In genomic region chr5:109247943-109248342, GRCh38 we compare ENCODE assay signal across 12 cellular contexts.
A peak's percentile ranks its signal among the peaks of the same experiment; 100 is the strongest.
DNase-seq lines count a peak whose midpoint lies in the region; ATAC-seq and TF ChIP-seq lines count a peak whose summit lies in the region.
"Had no signal": no experiment of that assay in that cellular context is flagged by ENCODE, and none has a peak within 500 bp of the region (broad histone marks: within the 10 kb centered on the region; RNA-seq: fewer than 3 reads in every experiment).

No MANE protein-coding gene starts in this region.

- no peaks in the 10 kb centered on the region for H3K36me3 ChIP-seq in MM.1S (replicated peaks; ENCODE audit: insufficient read depth, low read length)
- H3K36me3 ChIP-seq in A673 (ENCODE audit: insufficient read depth, low read length, poor library complexity, severe bottlenecking): no peaks in the 10 kb centered on the region

- no peaks in the 10 kb centered on the region for H3K79me2 ChIP-seq in MM.1S (ENCODE audit: low read length)

- peak overlapping the region; percentile 52 for H2AFZ ChIP-seq in MM.1S (ENCODE audit: low read length)

- peak overlapping the region; percentile 65; the same call in 1 of the 2 replicates for H3K4me2 ChIP-seq in MM.1S (ENCODE audit: low read depth, low read length)

- peak; percentile 61 for ATAC-seq in GM19397 (IDR thresholded peaks at IDR 0.05; ENCODE audit: unreplicated experiment)
- peak; percentile 83 for ATAC-seq in HG02870 (IDR thresholded peaks at IDR 0.05; ENCODE audit: unreplicated experiment)
- no peak for ATAC-seq in GM21737 (IDR thresholded peaks at IDR 0.05; ENCODE audit: unreplicated experiment)
- ATAC-seq: body of pancreas, psoas muscle had no signal

- TF ChIP-seq CTCF in GM13977 (IDR thresholded peaks at IDR 0.05; ENCODE audit: extremely low read depth, insufficient read depth, missing control alignments): no peak
- TF ChIP-seq CTCF in MM.1S (IDR thresholded peaks at IDR 0.05; ENCODE audit: low read length): no peak
- no peak for TF ChIP-seq CTCF in A673 (conservative IDR thresholded peaks at IDR 0.05; ENCODE audit: low read depth, low read length)

- H3K9me3 ChIP-seq in MM.1S (replicated peaks; ENCODE audit: insufficient read depth, low read length): no peaks in the 10 kb centered on the region
- H3K9me3 ChIP-seq in A673 (ENCODE audit: low read depth, low read length, poor library complexity, severe bottlenecking): peaks cover 14% of the 10 kb centered on the region
- H3K9me3 ChIP-seq: body of pancreas had no signal

- in situ Hi-C loops in GM13977 (cut with MboI; ENCODE audit: low pct_unique_long_range_greater_than_20kb, low sequenced_read_pairs, unreplicated experiment): no loop called here

- no peaks in the 10 kb centered on the region for H3K27me3 ChIP-seq in MM.1S (replicated peaks; ENCODE audit: insufficient read depth, low read length)
- H3K27me3 ChIP-seq in A673 (replicated peaks; ENCODE audit: insufficient read depth, low read depth, low read length, poor library complexity): no peaks in the 10 kb centered on the region
- H3K27me3 ChIP-seq: body of pancreas had no signal

- POLR2A ChIA-PET in A673 (lab: Charles Lee; ENCODE audit: low non-redundant PET): no interaction called here

- DNase-seq in GM13977 (ENCODE audit: low spot score) (peak; percentile 49), MM.1S (peak; percentile 51), HPDE6-E6E7 (ENCODE audit: extremely low spot score) (no peak), A673 (ENCODE audit: low spot score) (no peak), RPMI8226 (no peak)
- DNase-seq: body of pancreas, hippocampal formation, psoas muscle, Right ventricle myocardium superior had no signal

- CTCF ChIA-PET in A673 (lab: Charles Lee): no interaction called here

- peaks cover 9% of the 10 kb centered on the region; the same call in 1 of the 2 replicates for H3F3A ChIP-seq in MM.1S (ENCODE audit: insufficient read depth, low read length)

- no peaks in the 10 kb centered on the region for H3K9me2 ChIP-seq in MM.1S (replicated peaks; ENCODE audit: insufficient read depth, low read length)

- H3K4me3 ChIP-seq in MM.1S (ENCODE audit: low read length) (no peak overlapping the region), A673 (ENCODE audit: low read depth, low read length, poor library complexity, severe bottlenecking) (no peak overlapping the region)
- H3K4me3 ChIP-seq: body of pancreas, psoas muscle had no signal

- no peak overlapping the region for H3K9ac ChIP-seq in MM.1S (ENCODE audit: low read length)

- H3K4me1 ChIP-seq in MM.1S (ENCODE audit: low read length): peaks cover 18% of the 10 kb centered on the region
- H3K4me1 ChIP-seq in A673 (ENCODE audit: insufficient read depth, low read length, poor library complexity, severe bottlenecking): no peaks in the 10 kb centered on the region
- H3K4me1 ChIP-seq: body of pancreas, psoas muscle had no signal

- intact Hi-C loops in A673 (cut with micrococcal nuclease; ENCODE audit: unreplicated experiment): no loop called here

- no TSS peak for BruUV-seq in A673 (replicated peaks; lab: Mats Ljungman, UMichigan)

- no peaks in the 10 kb centered on the region for H4K20me1 ChIP-seq in MM.1S (ENCODE audit: insufficient read depth, low read length)

- peak overlapping the region; percentile 69 for H3K27ac ChIP-seq in MM.1S (ENCODE audit: low read length)
- no peak overlapping the region for H3K27ac ChIP-seq in A673 (ENCODE audit: low read depth, low read length, poor library complexity, severe bottlenecking)
- H3K27ac ChIP-seq: body of pancreas, psoas muscle had no signal

Comparison
In these comparisons a context has a peak if more than half of its experiments do, and no peak if none do; other contexts are left out.
1. DNase-seq: peak in GM13977 (single experiment) and MM.1S (single experiment); none in HPDE6-E6E7 (single experiment), A673 (single experiment) and RPMI8226 (single experiment).